In genomic region chr10:36341466-36341865, GRCh38 we compare ENCODE assay signal across 1 cellular context.
TF ChIP-seq lines count a peak whose summit lies in the region.

No MANE protein-coding gene starts in this region.

TF ChIP-seq in IMR-90, 13 proteins besides CTCF, POLR2A, EP300 and RAD21 (continued from another document):
- TF ChIP-seq ELK1 (IDR thresholded peaks at IDR 0.05; ENCODE audit: borderline replicate concordance, low read depth, low read length) (no peak), CEBPB (IDR thresholded peaks at IDR 0.05; ENCODE audit: low read depth, low read length) (no peak), RFX5 (IDR thresholded peaks at IDR 0.05; ENCODE audit: low read depth, low read length) (no peak), SMC3 (IDR thresholded peaks at IDR 0.05; ENCODE audit: low read depth, low read length) (no peak), MAFK (IDR thresholded peaks at IDR 0.05; ENCODE audit: low read depth, low read length) (no peak), NFE2L2 (IDR thresholded peaks at IDR 0.05; ENCODE audit: low read depth, low read length) (no peak), MAZ (IDR thresholded peaks at IDR 0.05; ENCODE audit: borderline replicate concordance, low read depth, low read length) (no peak), RCOR1 (IDR thresholded peaks at IDR 0.05; ENCODE audit: insufficient replicate concordance, low read length) (no peak)
